12 cellular contexts compared by ENCODE assay signal in genomic region chr11:123202155-123202714, GRCh38. TPM values are rescaled to one million over a fixed set of nuclear protein-coding genes. Genes with fewer than 3 reads are reported as not detected.
DNase-seq lines count a peak whose midpoint lies in the region; ATAC-seq and TF ChIP-seq lines count a peak whose summit lies in the region.
"Had no signal": no experiment of that assay in that cellular context is flagged by ENCODE, and none has a peak within 500 bp of the region (broad histone marks: within the 10 kb centered on the region; RNA-seq: fewer than 3 reads in every experiment).

No MANE protein-coding gene starts in this region.

- H3K4me2 ChIP-seq in fibroblast of lung (ENCODE audit: extremely low read depth, insufficient read depth, low read length), result no peak overlapping the region
- H3K4me2 ChIP-seq in mammary epithelial cell (ENCODE audit: insufficient read depth, low read depth, low read length), result no peak overlapping the region
- H3K4me2 ChIP-seq: PC-9 had no signal

- BruUV-seq in mammary epithelial cell (replicated peaks; lab: Mats Ljungman, UMichigan), result no TSS peak

- no peaks in the 10 kb centered on the region for H3K27me3 ChIP-seq in SJCRH30
- no peaks in the 10 kb centered on the region for H3K27me3 ChIP-seq in fibroblast of lung (ENCODE audit: control insufficient read depth, insufficient read depth, low read length)
- H3K27me3 ChIP-seq in testis, result no peaks in the 10 kb centered on the region
- H3K27me3 ChIP-seq in mammary epithelial cell (ENCODE audit: insufficient read depth, low read length), result no peaks in the 10 kb centered on the region

- ATAC-seq in mucosa of descending colon, result peak; percentile 34
- ATAC-seq in GM18870 (IDR thresholded peaks at IDR 0.05; ENCODE audit: unreplicated experiment), result no peak
- ATAC-seq: activated naive CD8-positive, alpha-beta T cell treated with anti-CD3 and anti-CD28 coated beads, Interleukin-2, amount 50 U/mL, for 24 hours had no signal

- TF ChIP-seq CTCF in fibroblast of lung (conservative IDR thresholded peaks at IDR 0.05 in 1 of 2, IDR thresholded peaks at IDR 0.05 in 1 of 2; ENCODE audit: low read depth in 1 of 2, low read length in 2 of 2), result no peak
- no peak for TF ChIP-seq CTCF in mucosa of descending colon (IDR thresholded peaks at IDR 0.05)
- no peak for TF ChIP-seq CTCF in testis (IDR thresholded peaks at IDR 0.05)
- no peak for TF ChIP-seq CTCF in mammary epithelial cell (conservative IDR thresholded peaks at IDR 0.05 in 1 of 2, IDR thresholded peaks at IDR 0.05 in 1 of 2; ENCODE audit: extremely low read depth in 1 of 2, insufficient read depth in 1 of 2, low read depth in 1 of 2, low read length in 2 of 2)

- H4K20me1 ChIP-seq in fibroblast of lung (ENCODE audit: control insufficient read depth, extremely low read depth, insufficient read depth, low read length), result no peaks in the 10 kb centered on the region
- no peaks in the 10 kb centered on the region for H4K20me1 ChIP-seq in mammary epithelial cell (ENCODE audit: insufficient read depth, low read length)

- H3K9me3 ChIP-seq in SJCRH30 (replicated peaks), result no peaks in the 10 kb centered on the region
- no peaks in the 10 kb centered on the region for H3K9me3 ChIP-seq in fibroblast of lung (ENCODE audit: control insufficient read depth, insufficient read depth, low read depth, low read length)
- H3K9me3 ChIP-seq in mucosa of descending colon, result no peaks in the 10 kb centered on the region
- H3K9me3 ChIP-seq in testis, result no peaks in the 10 kb centered on the region
- H3K9me3 ChIP-seq in mammary epithelial cell (replicated peaks; ENCODE audit: insufficient read depth, low read length), result no peaks in the 10 kb centered on the region
- H3K9me3 ChIP-seq: suprapubic skin had no signal

- in situ Hi-C loops in mammary epithelial cell (cut with MboI; ENCODE audit: low sequenced_read_pairs in 2 of 2), result no loop called here

- peak overlapping the region; percentile 98 for H3K27ac ChIP-seq in SJCRH30
- no peak overlapping the region for H3K27ac ChIP-seq in fibroblast of lung (ENCODE audit: insufficient read depth, low read length)
- no peak overlapping the region for H3K27ac ChIP-seq in testis
- H3K27ac ChIP-seq in mammary epithelial cell (ENCODE audit: insufficient read depth, low read depth, low read length), result no peak overlapping the region
- H3K27ac ChIP-seq: PC-9, suprapubic skin had no signal

- CTCF ChIA-PET in mammary epithelial cell (lab: Charles Lee; ENCODE audit: low non-redundant PET), result no interaction called here

- DNase-seq in SJCRH30 (peak; percentile 81 to 87), fibroblast of lung (ENCODE audit: low read depth in 2 of 2) (peak; percentile 51 to 80), mucosa of descending colon (no peak), testis (peak; percentile 55), NCI-H1436 (lab: John Stamatoyannopoulos, UW) (no peak), mammary epithelial cell (no peak)
- DNase-seq: activated naive CD8-positive, alpha-beta T cell treated with anti-CD3 and anti-CD28 coated beads, Interleukin-2, amount 50 U/mL, for 24 hours; Calu3; NCI-H345; PC-9 had no signal

- H3K4me1 ChIP-seq in SJCRH30, result peaks cover 27% of the 10 kb centered on the region
- H3K4me1 ChIP-seq in fibroblast of lung (ENCODE audit: control insufficient read depth, extremely low read depth, insufficient read depth, low read length), result peaks cover 10% of the 10 kb centered on the region
- no peaks in the 10 kb centered on the region for H3K4me1 ChIP-seq in mucosa of descending colon (ENCODE audit: low read depth)
- H3K4me1 ChIP-seq in testis, result no peaks in the 10 kb centered on the region
- peaks cover 21% of the 10 kb centered on the region for H3K4me1 ChIP-seq in mammary epithelial cell (ENCODE audit: insufficient read depth, low read length)
- H3K4me1 ChIP-seq: suprapubic skin had no signal

- dilution Hi-C loops in mammary epithelial cell (cut with HindIII; ENCODE audit: low sequenced_read_pairs), result no loop called here

- H3K4me3 ChIP-seq in SJCRH30 (peak overlapping the region; percentile 18), fibroblast of lung (replicated peaks in 1 of 4; ENCODE audit: control extremely low read depth in 1 of 4, insufficient read depth in 1 of 4, low read depth in 3 of 4, low read length in 4 of 4) (no peak overlapping the region), mucosa of descending colon (no peak overlapping the region), testis (no peak overlapping the region), mammary epithelial cell (replicated peaks in 1 of 3; ENCODE audit: insufficient read depth in 1 of 3, low read depth in 2 of 3, low read length in 3 of 3) (no peak overlapping the region)
- H3K4me3 ChIP-seq: PC-9, suprapubic skin had no signal

- intact Hi-C loops in mucosa of descending colon (cut with DNase I, micrococcal nuclease), result no loop called here
- intact Hi-C loops in testis (cut with DNase I; ENCODE audit: low total_unique reads), result no loop called here
- intact Hi-C loops in mammary epithelial cell (cut with micrococcal nuclease), result no loop called here

- H3K9ac ChIP-seq in fibroblast of lung (ENCODE audit: insufficient read depth, low read length) (no peak overlapping the region), mammary epithelial cell (ENCODE audit: insufficient read depth, low read length) (no peak overlapping the region)

- H3K79me2 ChIP-seq in fibroblast of lung (ENCODE audit: control insufficient read depth, insufficient read depth, low read length), result no peaks in the 10 kb centered on the region
- no peaks in the 10 kb centered on the region for H3K79me2 ChIP-seq in mammary epithelial cell (ENCODE audit: insufficient read depth, low read length)

- WGBS in testis, 2 donors, result 30 to 49% methylated on average over 4 of the region's 4 CpGs
- 79% methylated on average over 4 of the region's 4 CpGs for WGBS in mammary epithelial cell (ENCODE audit: low coverage, missing lambda C conversion rate)

- TF ChIP-seq POLR2A in testis (IDR thresholded peaks at IDR 0.05), result no peak

- H3K36me3 ChIP-seq in SJCRH30 (no peaks in the 10 kb centered on the region), fibroblast of lung (ENCODE audit: control insufficient read depth, insufficient read depth, low read length) (no peaks in the 10 kb centered on the region), mucosa of descending colon (ENCODE audit: low read depth) (no peaks in the 10 kb centered on the region), testis (ENCODE audit: low read depth, missing control alignments) (no peaks in the 10 kb centered on the region), mammary epithelial cell (ENCODE audit: insufficient read depth, low read length) (no peaks in the 10 kb centered on the region)
- H3K36me3 ChIP-seq: suprapubic skin had no signal

- H2AFZ ChIP-seq in fibroblast of lung (ENCODE audit: low read length) (no peak overlapping the region), mammary epithelial cell (ENCODE audit: low read depth, low read length) (no peak overlapping the region)
- H2AFZ ChIP-seq: PC-9 had no signal

RNA-seq across cellular contexts. Expression of gene CLMP, which starts 7.2 kb away (rescaled TPM):
- total RNA-seq in SJCRH30 (2014; rRNA removed; shearing (Covaris generic)), result 16.1 and 17.3 TPM in 2 replicates
- 84.5 and 107 TPM in 2 replicates for total RNA-seq in fibroblast of lung
- 151 and 243 TPM in 2 replicates for polyA plus RNA-seq in fibroblast of lung
- 74.4 and 134 TPM in 2 replicates for polyA plus RNA-seq in fibroblast of lung (2012)
- polyA minus RNA-seq in fibroblast of lung (ENCODE audit: low replicate concordance), result 180 and 200 TPM in 2 replicates
- 10 to 100 TPM in 2 of 3 donors, 1 to 10 TPM in 1; 4.7 to 84.9 (median 11.0) TPM for total RNA-seq in mucosa of descending colon
- 1 to 10 TPM; 6.0 to 6.3 TPM for total RNA-seq in testis
- polyA plus RNA-seq in testis (ENCODE audit: insufficient read depth, low read depth, low replicate concordance), result 6.5 TPM
- total RNA-seq in mammary epithelial cell, result 100 to 1,000 TPM; 110 to 175 TPM
- polyA plus RNA-seq in mammary epithelial cell, result 95.5 TPM
- 121 TPM for polyA minus RNA-seq in mammary epithelial cell
- total RNA-seq: Calu3 had no signal

Comparison
In these comparisons a context has a peak if more than half of its experiments do, and no peak if none do; other contexts are left out.
1. DNase-seq: peak in SJCRH30 (2 of 2), fibroblast of lung (2 of 2) and testis (single experiment); none in mucosa of descending colon (0 of 3), NCI-H1436 (single experiment) and mammary epithelial cell (single experiment).